ENCODE assay signal across 34 cellular contexts in genomic region chr11:100177651-100178050, GRCh38.
"Had no signal": no experiment of that assay in that cellular context is flagged by ENCODE, and none has a peak within 500 bp of the region (broad histone marks: within the 10 kb centered on the region; RNA-seq: fewer than 3 reads in every experiment).

No MANE protein-coding gene starts in this region.

- H3K36me3 ChIP-seq: MG63 had no signal

- H3K4me3 ChIP-seq: MG63 had no signal

- DNase-seq: Karpas-422, Kasumi-1, MG63, MM.1S, MV-4-11, NCI-H1048, NCI-H1092, NCI-H1092 treated with DMSO at 0.1 percent for 48 hours, NCI-H1105, NCI-H1105 treated with DMSO at 0.1 percent for 48 hours, NCI-H1417 treated with DMSO at 0.1 percent for 48 hours, NCI-H1436, NCI-H1436 treated with DMSO at 0.1 percent for 48 hours, NCI-H1694, NCI-H1694 treated with DMSO at 0.1 percent for 48 hours, NCI-H187, NCI-H187 treated with DMSO at 0.1 percent for 48 hours, NCI-H1930, NCI-H2029, NCI-H2029 treated with DMSO at 0.1 percent for 48 hours, NCI-H2081, NCI-H2081 treated with DMSO at 0.1 percent for 48 hours, NCI-H2107, NCI-H2171, NCI-H2171 treated with DMSO at 0.1 percent for 48 hours, NCI-H2227 treated with DMSO at 0.1 percent for 48 hours, NCI-H226, NCI-H345, NCI-H446, NCI-H446 treated with DMSO at 0.1 percent for 48 hours, NCI-H510A, NCI-H510A treated with DMSO at 0.1 percent for 48 hours, NCI-H524, NCI-H524 treated with DMSO at 0.1 percent for 48 hours had no signal

- H3K9me3 ChIP-seq: MG63 had no signal

- H3K27me3 ChIP-seq: MG63 had no signal
